Comparison of ENCODE assay signal across 26 cellular contexts in genomic region chr7:65907501-65908198, GRCh38. TPM values are rescaled to one million over a fixed set of nuclear protein-coding genes. Genes with fewer than 3 reads are reported as not detected.
DNase-seq lines count a peak whose midpoint lies in the region; ATAC-seq, FAIRE-seq and TF ChIP-seq lines count a peak whose summit lies in the region.
"Had no signal": no experiment of that assay in that cellular context is flagged by ENCODE, and none has a peak within 500 bp of the region (broad histone marks: within the 10 kb centered on the region; RNA-seq: fewer than 3 reads in every experiment).

No MANE protein-coding gene starts in this region.

- no peak overlapping the region for H3K4me3 ChIP-seq in A549
- H3K4me3 ChIP-seq in hepatocyte = no peak overlapping the region
- H3K4me3 ChIP-seq: K562, tibial nerve had no signal

- no peak for TF ChIP-seq EP300 in A549 (IDR thresholded peaks at IDR 0.05)

- no peaks in the 10 kb centered on the region for H3K4me1 Mint-ChIP-seq in nephron
- H3K4me1 Mint-ChIP-seq in effector memory CD8-positive, alpha-beta T cell (ENCODE audit: low read depth in 2 of 2) = peaks cover 2 to 18% of the 10 kb centered on the region in 2 donors

- H3K36me3 Mint-ChIP-seq in nephron (ENCODE audit: low read depth) = peaks cover 21% of the 10 kb centered on the region
- H3K36me3 Mint-ChIP-seq in effector memory CD8-positive, alpha-beta T cell (ENCODE audit: insufficient read depth) = no peaks in the 10 kb centered on the region

- H3K4me2 ChIP-seq in A549 = peak overlapping the region; percentile 2; the same call in 1 of the 3 replicates
- H3K4me2 ChIP-seq in hepatocyte = peak overlapping the region; percentile 45
- H3K4me2 ChIP-seq: SK-N-SH had no signal

- H3K9me3 Mint-ChIP-seq in nephron = peaks cover 10% of the 10 kb centered on the region
- H3K9me3 Mint-ChIP-seq in effector memory CD8-positive, alpha-beta T cell = no peaks in the 10 kb centered on the region

- POLR2A ChIA-PET in A549 (lab: Yijun Ruan, JAX) = no interaction called here

- no peak for TF ChIP-seq RAD21 in A549 (conservative IDR thresholded peaks at IDR 0.05 in 1 of 2, IDR thresholded peaks at IDR 0.05 in 1 of 2)

- H2AFZ ChIP-seq in hepatocyte = no peak overlapping the region

- FAIRE-seq in A549 (lab: Jason Lieb, UNC) = no peak

- H3K27ac ChIP-seq in A549 (no peak overlapping the region), hepatocyte (peak overlapping the region; percentile 22)
- H3K27ac ChIP-seq: brain microvascular endothelial cell, foreskin keratinocyte, tibial nerve, WERI-Rb-1 had no signal

- H3K4me3 Mint-ChIP-seq in nephron = no peak overlapping the region
- H3K4me3 Mint-ChIP-seq in effector memory CD8-positive, alpha-beta T cell = no peak overlapping the region
- H3K4me3 Mint-ChIP-seq: activated CD4-positive, alpha-beta T cell treated with anti-CD3 and anti-CD28 coated beads, Interleukin-2, amount 10 ng/mL, durations not matched to agents 7 days and 5 days; CD8-positive, alpha-beta T cell had no signal

- no peak for TF ChIP-seq POLR2A in A549 (IDR thresholded peaks at IDR 0.05; ENCODE audit: low read length)

- no peak for TF ChIP-seq CTCF in A549 (IDR thresholded peaks at IDR 0.05)
- TF ChIP-seq CTCF in hepatocyte (IDR thresholded peaks at IDR 0.05; ENCODE audit: poor library complexity) = no peak
- TF ChIP-seq CTCF in nephron (IDR thresholded peaks at IDR 0.05; ENCODE audit: unreplicated experiment in 3 of 3) = no peak

- H3K36me3 ChIP-seq in hepatocyte (replicated peaks; ENCODE audit: insufficient read depth, low read depth) = no peaks in the 10 kb centered on the region
- H3K36me3 ChIP-seq: brain microvascular endothelial cell, WERI-Rb-1 had no signal

- peaks cover 7% of the 10 kb centered on the region; the same call in 1 of the 3 replicates for H3K9me3 ChIP-seq in A549
- no peaks in the 10 kb centered on the region for H3K9me3 ChIP-seq in hepatocyte (ENCODE audit: low read depth)
- H3K9me3 ChIP-seq: SK-N-SH had no signal

- H3K9me2 ChIP-seq in hepatocyte (replicated peaks; ENCODE audit: insufficient read depth) = no peaks in the 10 kb centered on the region
- H3K9me2 ChIP-seq: SK-N-SH had no signal

- WGBS in A549 (ENCODE audit: missing lambda C conversion rate) = 75% methylated on average over 6 of the region's 6 CpGs
- WGBS in hepatocyte (ENCODE audit: low lambda C conversion rate, missing lambda C conversion rate) = 72% methylated on average over 6 of the region's 6 CpGs

- H4K20me1 ChIP-seq in hepatocyte (ENCODE audit: insufficient read depth, poor library complexity, severe bottlenecking) = no peaks in the 10 kb centered on the region

- H3K4me1 ChIP-seq in A549 (peaks cover 12% of the 10 kb centered on the region; the same call in 2 of the 3 replicates), hepatocyte (ENCODE audit: insufficient read depth) (peaks cover 15% of the 10 kb centered on the region)
- H3K4me1 ChIP-seq: foreskin keratinocyte had no signal

- CTCF ChIA-PET in A549 (lab: Yijun Ruan, JAX) = interaction anchor here (0.6 kb wide), 1 partner anchor 56 kb away, joined by 3 read pairs; no protein-coding TSS in a partner anchor

- no peaks in the 10 kb centered on the region for H3K27me3 Mint-ChIP-seq in nephron (ENCODE audit: low read depth)
- H3K27me3 Mint-ChIP-seq in effector memory CD8-positive, alpha-beta T cell = no peaks in the 10 kb centered on the region
- H3K27me3 Mint-ChIP-seq: activated CD4-positive, alpha-beta T cell treated with anti-CD3 and anti-CD28 coated beads, Interleukin-2, amount 10 ng/mL, durations not matched to agents 7 days and 5 days had no signal

- peak overlapping the region in 2 of 3 experiments; percentile 35 to 69 for H3K27ac Mint-ChIP-seq in nephron
- no peak overlapping the region for H3K27ac Mint-ChIP-seq in effector memory CD8-positive, alpha-beta T cell
- H3K27ac Mint-ChIP-seq: CD8-positive, alpha-beta T cell had no signal

- H3K79me2 ChIP-seq in hepatocyte = peaks cover 49% of the 10 kb centered on the region

- no peaks in the 10 kb centered on the region for H3K27me3 ChIP-seq in hepatocyte
- H3K27me3 ChIP-seq: brain microvascular endothelial cell, foreskin keratinocyte, tibial nerve had no signal

- ATAC-seq in A549 = no peak
- no peak for ATAC-seq in effector memory CD8-positive, alpha-beta T cell (replicated peaks)
- no peak for ATAC-seq in HG02852 (IDR thresholded peaks at IDR 0.05; ENCODE audit: unreplicated experiment)
- ATAC-seq: CD8-positive, alpha-beta T cell; foreskin keratinocyte; HCT116; K562 had no signal

- DNase-seq in A549 (ENCODE audit: low read depth in 1 of 2, low spot score in 1 of 2) (no peak), NCI-H146 (lab: John Stamatoyannopoulos, UW) (peak; percentile 66), hepatocyte (ENCODE audit: low spot score) (no peak), NCI-H187 (lab: John Stamatoyannopoulos, UW) (no peak)
- no peak for DNase-seq in effector memory CD8-positive, alpha-beta T cell
- no peak for DNase-seq in NK-92 treated with Interleukin-12 subunit alpha and Interleukin-12 subunit beta, amount 100 ng/mL, for 24 hours (lab: John Stamatoyannopoulos, UW)
- DNase-seq: 8988T; activated CD4-positive, alpha-beta T cell treated with anti-CD3 and anti-CD28 coated beads, Interleukin-2, amount 10 ng/mL, durations not matched to agents 7 days and 5 days; activated naive CD4-positive, alpha-beta T cell; activated T-cell treated with anti-CD3 and anti-CD28 coated beads, Interleukin-2, amount 50 U/mL, for 48 hours; AML-193; brain microvascular endothelial cell; CD8-positive, alpha-beta T cell; DMS79; foreskin keratinocyte; hippocampal formation; NCI-H1417 treated with DMSO at 0.1 percent for 48 hours; NCI-H82; OCI-M1; SK-N-SH; WERI-Rb-1 had no signal

TF ChIP-seq in A549, 52 proteins besides CTCF, POLR2A, EP300 and RAD21:
- TF ChIP-seq POLR2AphosphoS2 (conservative IDR thresholded peaks at IDR 0.05; ENCODE audit: low read length) (no peak), HEYL (CRISPR knock-in tag; IDR thresholded peaks at IDR 0.05) (no peak), SREBF2 (IDR thresholded peaks at IDR 0.05) (no peak), ZNF302 (CRISPR knock-in tag; IDR thresholded peaks at IDR 0.05) (no peak), BHLHE40 (IDR thresholded peaks at IDR 0.05; ENCODE audit: low read depth, low read length) (no peak), NPAS2 (CRISPR knock-in tag; IDR thresholded peaks at IDR 0.05; ENCODE audit: borderline replicate concordance) (no peak), CEBPB (IDR thresholded peaks at IDR 0.05) (no peak), CHD4 (IDR thresholded peaks at IDR 0.05; ENCODE audit: borderline replicate concordance) (no peak)

RNA-seq across cellular contexts. Expression of gene VKORC1L1, which starts 34.8 kb away (rescaled TPM):
- polyA plus RNA-seq in A549 (2011; rRNA removed) = 32.7 and 36.7 TPM in 2 replicates
- 19.8 and 25.4 TPM in 2 replicates for polyA plus RNA-seq in A549 (2012; cell fraction: cytosol; rRNA removed)
- polyA plus RNA-seq in A549 (2012; cell fraction: nucleus; rRNA removed) = 7.0 and 10.2 TPM in 2 replicates
- 28.3 to 29.2 TPM (median 29.0 TPM) in 3 replicates for polyA plus RNA-seq in A549 (2017; fragmentation: RNase III; extraction: RNeasy Plus Mini Kit Qiagen cat#74134 plus additional on column Dnase treatment)
- polyA minus RNA-seq in A549 (2011; rRNA and poly(A)+ RNA removed) = 26.4 and 29.7 TPM in 2 replicates
- 23.5 and 28.5 TPM in 2 replicates for total RNA-seq in hepatocyte
- polyA plus RNA-seq in hepatocyte = 19.0 and 22.2 TPM in 2 replicates

Comparison
In these comparisons a context has a peak if more than half of its experiments do, and no peak if none do; other contexts are left out.
1. H3K27ac Mint-ChIP-seq: peak in nephron (2 of 3); none in effector memory CD8-positive, alpha-beta T cell (0 of 2).